10 cellular contexts compared by ENCODE assay signal in genomic region chr3:106566277-106566676, GRCh38.
DNase-seq lines count a peak whose midpoint lies in the region; ATAC-seq lines count a peak whose summit lies in the region.
"Had no signal": no experiment of that assay in that cellular context is flagged by ENCODE, and none has a peak within 500 bp of the region (broad histone marks: within the 10 kb centered on the region; RNA-seq: fewer than 3 reads in every experiment).

No MANE protein-coding gene starts in this region.

- no peak overlapping the region for H3K4me2 ChIP-seq in mesenchymal stem cell (ENCODE audit: low read length, poor library complexity, severe bottlenecking)

- H3K9ac ChIP-seq in mesenchymal stem cell (ENCODE audit: low read length), result no peak overlapping the region

- ATAC-seq in GM21723 (IDR thresholded peaks at IDR 0.05; ENCODE audit: unreplicated experiment), result peak; percentile 98

- H4K91ac ChIP-seq in mesenchymal stem cell (ENCODE audit: low read length), result no peak overlapping the region

- no peak overlapping the region for H2AK5ac ChIP-seq in mesenchymal stem cell (ENCODE audit: low read length, severe bottlenecking)

- H2AFZ ChIP-seq in mesenchymal stem cell (ENCODE audit: low read depth, low read length), result no peak overlapping the region

- H2BK5ac ChIP-seq in mesenchymal stem cell (ENCODE audit: low read depth, low read length, poor library complexity, severe bottlenecking), result no peak overlapping the region

- no peaks in the 10 kb centered on the region for H3K4me1 ChIP-seq in mesenchymal stem cell (ENCODE audit: control insufficient read depth, insufficient read depth, low read depth, low read length)
- H3K4me1 ChIP-seq in effector memory CD4-positive, alpha-beta T cell (ENCODE audit: control insufficient read depth, insufficient read depth, low read length, poor library complexity, severe bottlenecking), result no peaks in the 10 kb centered on the region
- H3K4me1 ChIP-seq: adrenal gland had no signal

- H3K4me3 ChIP-seq in mesenchymal stem cell (ENCODE audit: insufficient read depth in 1 of 2, low read depth in 1 of 2, low read length in 2 of 2), result no peak overlapping the region
- no peak overlapping the region for H3K4me3 ChIP-seq in effector memory CD4-positive, alpha-beta T cell (ENCODE audit: insufficient read depth, low read depth, low read length, poor library complexity, severe bottlenecking)
- H3K4me3 ChIP-seq: adrenal gland had no signal

- H3K4ac ChIP-seq in mesenchymal stem cell (ENCODE audit: low read depth in 1 of 2, low read length in 2 of 2), result no peak overlapping the region

- H2BK12ac ChIP-seq in mesenchymal stem cell (ENCODE audit: low read length in 2 of 2), result no peak overlapping the region

- H3K14ac ChIP-seq in mesenchymal stem cell (ENCODE audit: low read length in 2 of 2), result no peak overlapping the region

- no peak overlapping the region for H3K18ac ChIP-seq in mesenchymal stem cell (ENCODE audit: low read depth in 1 of 2, low read length in 2 of 2)

- no peaks in the 10 kb centered on the region for H3K79me1 ChIP-seq in mesenchymal stem cell (replicated peaks; ENCODE audit: low read length, poor library complexity, severe bottlenecking)

- no peaks in the 10 kb centered on the region for H3K9me3 ChIP-seq in mesenchymal stem cell (ENCODE audit: control insufficient read depth, low read length)
- no peaks in the 10 kb centered on the region for H3K9me3 ChIP-seq in effector memory CD4-positive, alpha-beta T cell (ENCODE audit: control insufficient read depth, low read length)
- H3K9me3 ChIP-seq: adrenal gland had no signal

- H3K27me3 ChIP-seq in mesenchymal stem cell (ENCODE audit: control insufficient read depth in 1 of 2, insufficient read depth in 1 of 2, low read length in 2 of 2), result no peaks in the 10 kb centered on the region
- H3K27me3 ChIP-seq in effector memory CD4-positive, alpha-beta T cell (replicated peaks; ENCODE audit: control insufficient read depth, insufficient read depth, low read length, poor library complexity, severe bottlenecking), result no peaks in the 10 kb centered on the region
- H3K27me3 ChIP-seq: adrenal gland had no signal

- no peaks in the 10 kb centered on the region for H3K36me3 ChIP-seq in mesenchymal stem cell (ENCODE audit: control insufficient read depth in 1 of 2, insufficient read depth in 2 of 2, low read depth in 1 of 2, low read length in 2 of 2)
- no peaks in the 10 kb centered on the region for H3K36me3 ChIP-seq in effector memory CD4-positive, alpha-beta T cell (ENCODE audit: control insufficient read depth, insufficient read depth, low read length)
- H3K36me3 ChIP-seq: adrenal gland had no signal

- H2BK15ac ChIP-seq in mesenchymal stem cell (ENCODE audit: low read depth, poor library complexity, severe bottlenecking), result no peak overlapping the region

- 43% methylated on average over 3 of the region's 4 CpGs for WGBS in mesenchymal stem cell

- H2BK120ac ChIP-seq in mesenchymal stem cell (ENCODE audit: low read depth, low read length), result no peak overlapping the region

- H4K8ac ChIP-seq in mesenchymal stem cell (ENCODE audit: low read length), result no peak overlapping the region

- no peak overlapping the region for H3K27ac ChIP-seq in mesenchymal stem cell (ENCODE audit: low read length, poor library complexity, severe bottlenecking)
- no peak overlapping the region for H3K27ac ChIP-seq in effector memory CD4-positive, alpha-beta T cell (ENCODE audit: insufficient read depth, low read length, poor library complexity, severe bottlenecking)
- H3K27ac ChIP-seq: adrenal gland had no signal

- DNase-seq in NCI-H2171 treated with DMSO at 0.1 percent for 48 hours (lab: John Stamatoyannopoulos, UW) (peak; percentile 17), NCI-H2171 (lab: John Stamatoyannopoulos, UW) (no peak), HT1080 (ENCODE audit: low read depth) (peak; percentile 19), mesenchymal stem cell (peak; percentile 18), cerebellum (ENCODE audit: low spot score) (no peak), NCI-H2029 (lab: John Stamatoyannopoulos, UW) (no peak)
- no peak for DNase-seq in effector memory CD4-positive, alpha-beta T cell
- DNase-seq: adrenal gland, NCI-H1694 had no signal

- no peak overlapping the region for H3K23ac ChIP-seq in mesenchymal stem cell (ENCODE audit: low read length in 2 of 2)

Comparison
In these comparisons a context has a peak if more than half of its experiments do, and no peak if none do; other contexts are left out.
1. DNase-seq: peak in NCI-H2171 treated with DMSO at 0.1 percent for 48 hours (single experiment), HT1080 (single experiment) and mesenchymal stem cell (single experiment); none in NCI-H2171 (single experiment), cerebellum (single experiment), effector memory CD4-positive, alpha-beta T cell (0 of 3) and NCI-H2029 (single experiment).